Comparison of ENCODE assay signal across 8 cellular contexts in the genomic region with DNA sequence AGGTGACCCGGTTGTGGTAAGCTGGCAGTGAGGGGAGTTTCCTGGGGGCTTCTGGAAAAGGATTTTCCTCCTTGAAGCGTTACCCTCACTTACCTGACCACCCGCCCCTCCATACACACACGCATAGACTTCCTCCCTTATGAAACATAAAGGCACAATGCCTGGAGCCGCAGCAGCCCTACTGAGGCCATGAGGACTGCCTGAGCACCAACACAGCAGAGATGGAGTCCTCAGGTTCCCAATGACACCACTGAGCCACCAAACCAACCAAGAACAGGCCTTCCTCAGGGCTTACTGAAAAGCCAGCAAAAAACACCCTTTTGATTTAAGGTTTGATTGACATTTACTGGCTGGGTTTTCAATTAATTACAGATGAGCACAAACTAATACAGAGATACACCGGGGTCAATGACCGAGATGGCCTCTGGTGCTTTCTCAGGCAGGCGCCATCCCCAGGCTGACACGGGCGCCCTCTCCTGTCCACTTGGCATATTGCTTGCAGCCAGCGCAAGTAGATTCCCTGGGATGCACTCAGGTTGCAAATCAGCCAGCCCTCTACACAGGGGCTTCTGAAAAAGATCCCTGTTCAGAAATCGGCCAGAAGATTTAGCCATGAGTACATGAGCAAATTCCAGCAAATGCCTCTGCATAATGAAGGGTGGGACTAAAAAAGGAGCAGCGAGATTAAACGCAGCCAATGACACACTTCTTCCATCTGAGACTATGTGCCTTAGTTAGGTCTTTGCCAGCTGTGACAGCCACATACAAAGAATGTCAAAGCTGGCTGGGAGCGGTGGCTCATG. TPM values are rescaled to one million over a fixed set of nuclear protein-coding genes. Genes with fewer than 3 reads are reported as not detected.
A peak's percentile ranks its signal among the peaks of the same experiment; 100 is the strongest.
DNase-seq lines count a peak whose midpoint lies in the region; ATAC-seq, FAIRE-seq and TF ChIP-seq lines count a peak whose summit lies in the region.

No MANE protein-coding gene starts in this region.

- CTCF ChIA-PET in K562 (lab: Yijun Ruan, JAX; ENCODE audit: low intra/inter-chr PET ratio): interaction anchor here (1.0 to 1.2 kb wide), 2 partner anchors 46 to 130 kb away, joined by 3 to 4 read pairs; no protein-coding TSS in a partner anchor

- H3K79me2 ChIP-seq in K562 (ENCODE audit: control insufficient read depth, insufficient read depth, low read length): peaks cover 39% of the 10 kb centered on the region

- DNase-seq in AG08395 (ENCODE audit: low spot score): peak; percentile 68
- peak; percentile 12 for DNase-seq in HCEC 1CT
- DNase-seq in T-helper 2 cell treated with Interferon-gamma antibody and Interleukin-4, amounts not matched to agents 5 μg/mL and 100 μg/mL, for 36 hours (ENCODE audit: low spot score): peak; percentile 47
- DNase-seq in K562 (ENCODE audit: extremely low read depth in 1 of 4, low spot score in 3 of 4): peak; percentile 66 to 80 (median 74)
- DNase-seq in kidney: no peak
- peak; percentile 57 for DNase-seq in stimulated activated CD4-positive, alpha-beta T cell treated with anti-CD3 and anti-CD28 coated beads, Interleukin-4, amount 100 ng/mL, for 24 hours

- TF ChIP-seq EP300 in K562 (IDR thresholded peaks at IDR 0.05; ENCODE audit: low read length): no peak

- peak; percentile 90 for FAIRE-seq in K562 (lab: Jason Lieb, UNC)
- FAIRE-seq in kidney (lab: Jason Lieb, UNC): no peak

- in situ Hi-C loops in K562 (cut with MboI): no loop called here

- peak; percentile 98 for ATAC-seq in K562
- no peak for ATAC-seq in HG03378 (IDR thresholded peaks at IDR 0.05; ENCODE audit: unreplicated experiment)
- ATAC-seq in GM21737 (IDR thresholded peaks at IDR 0.05; ENCODE audit: unreplicated experiment): no peak

- no peaks in the 10 kb centered on the region for H3K27me3 ChIP-seq in K562 (ENCODE audit: control insufficient read depth in 2 of 2, insufficient read depth in 2 of 2, low read length in 2 of 2)

- no TSS peak for BruUV-seq in K562 (replicated peaks; lab: Mats Ljungman, UMichigan)

- no peak overlapping the region for H3K27ac ChIP-seq in K562 (ENCODE audit: extremely low read depth, low read depth, low read length)
- no peak overlapping the region for H3K27ac ChIP-seq in kidney (ENCODE audit: low read depth in 2 of 2, low read length in 2 of 2)

- no peaks in the 10 kb centered on the region; a peak in 1 of 5 replicates for H3K4me1 ChIP-seq in K562 (replicated peaks in 1 of 2; ENCODE audit: control insufficient read depth in 2 of 2, insufficient read depth in 2 of 2, low read length in 2 of 2)
- H3K4me1 ChIP-seq in kidney (ENCODE audit: control insufficient read depth in 1 of 2, insufficient read depth in 1 of 2, low read depth in 1 of 2, low read length in 2 of 2): peaks cover 6 to 10% of the 10 kb centered on the region in 2 donors

- 37% methylated on average over 15 of the region's 15 CpGs for WGBS in K562 (ENCODE audit: insufficient coverage, low coverage, missing lambda C conversion rate)

- H3K4me3 ChIP-seq in K562: no peak overlapping the region
- no peak overlapping the region for H3K4me3 ChIP-seq in kidney (ENCODE audit: low read length in 2 of 2)

- H3K9me3 Mint-ChIP-seq in T-helper 2 cell treated with Interferon-gamma antibody and Interleukin-4, amounts not matched to agents 5 μg/mL and 100 μg/mL, for 36 hours: no peaks in the 10 kb centered on the region

- H3K36me3 Mint-ChIP-seq in T-helper 2 cell treated with Interferon-gamma antibody and Interleukin-4, amounts not matched to agents 5 μg/mL and 100 μg/mL, for 36 hours (ENCODE audit: low read depth): no peaks in the 10 kb centered on the region

- H2AFZ ChIP-seq in K562 (ENCODE audit: low read depth, low read length): no peak overlapping the region

- no peaks in the 10 kb centered on the region for H3K9me3 ChIP-seq in K562 (replicated peaks; ENCODE audit: control insufficient read depth, insufficient read depth, low read depth, low read length)
- no peaks in the 10 kb centered on the region for H3K9me3 ChIP-seq in kidney (ENCODE audit: control insufficient read depth in 1 of 2, low read length in 2 of 2)

- no peak overlapping the region for H3K4me2 ChIP-seq in K562 (ENCODE audit: insufficient read depth, low read length)

- H3K9ac ChIP-seq in K562 (ENCODE audit: insufficient read depth in 1 of 2, low read depth in 2 of 2, low read length in 2 of 2) (no peak overlapping the region), kidney (ENCODE audit: low read length in 2 of 2) (no peak overlapping the region)

- peaks cover 12% of the 10 kb centered on the region; the same call in 1 of the 3 replicates for H3K36me3 ChIP-seq in K562 (ENCODE audit: control insufficient read depth, insufficient read depth, low read length)
- H3K36me3 ChIP-seq in kidney (ENCODE audit: control insufficient read depth in 1 of 2, insufficient read depth in 2 of 2, low read length in 2 of 2): no peaks in the 10 kb centered on the region

- POLR2A ChIA-PET in K562 (lab: Yijun Ruan, JAX): no interaction called here

- TF ChIP-seq RAD21 in K562 (CRISPR knock-in tag; conservative IDR thresholded peaks at IDR 0.05 in 1 of 2, IDR thresholded peaks at IDR 0.05 in 1 of 2): peak; percentile 32 to 66; a peak in 3 of 4 replicates

- TF ChIP-seq CTCF in K562 (IDR thresholded peaks at IDR 0.05 in 2 of 3, conservative IDR thresholded peaks at IDR 0.05 in 1 of 3; ENCODE audit: insufficient read depth in 2 of 3, low read depth in 1 of 3, low read length in 3 of 3): peak; percentile 90 to 94 (median 93)
- peak; percentile 67 for TF ChIP-seq CTCF in kidney (IDR thresholded peaks at IDR 0.05; ENCODE audit: borderline replicate concordance, extremely low read depth, insufficient read depth)

- peaks cover 6% of the 10 kb centered on the region for H3K4me1 Mint-ChIP-seq in T-helper 2 cell treated with Interferon-gamma antibody and Interleukin-4, amounts not matched to agents 5 μg/mL and 100 μg/mL, for 36 hours (ENCODE audit: low read depth)

- H4K20me1 ChIP-seq in K562 (replicated peaks; ENCODE audit: control insufficient read depth, insufficient read depth, low read length): no peaks in the 10 kb centered on the region

- intact Hi-C loops in K562 (cut with micrococcal nuclease): no loop called here
- intact Hi-C loops in kidney (cut with DNase I): no loop called here

- TF ChIP-seq POLR2A in K562 (conservative IDR thresholded peaks at IDR 0.05): no peak

- H3K27me3 Mint-ChIP-seq in T-helper 2 cell treated with Interferon-gamma antibody and Interleukin-4, amounts not matched to agents 5 μg/mL and 100 μg/mL, for 36 hours (ENCODE audit: low read depth): no peaks in the 10 kb centered on the region

- no peak overlapping the region for H3K27ac Mint-ChIP-seq in T-helper 2 cell treated with Interferon-gamma antibody and Interleukin-4, amounts not matched to agents 5 μg/mL and 100 μg/mL, for 36 hours

- no peaks in the 10 kb centered on the region for H3K9me1 ChIP-seq in K562 (ENCODE audit: control insufficient read depth, insufficient read depth, low read length)

- H3K4me3 Mint-ChIP-seq in T-helper 2 cell treated with Interferon-gamma antibody and Interleukin-4, amounts not matched to agents 5 μg/mL and 100 μg/mL, for 36 hours: no peak overlapping the region

RNA-seq across cellular contexts. Expression of a gene that starts 14.8 kb away (rescaled TPM):
- total RNA-seq in K562 (2011; cell fraction: chromatin; rRNA removed; ENCODE audit: low replicate concordance): 15.8 and 30.8 TPM in 2 replicates
- total RNA-seq in K562 (2011; cell fraction: nucleolus; rRNA removed): 9.5 TPM in 2 replicates
- 10.4 and 11.7 TPM in 2 replicates for total RNA-seq in K562 (2011; cell fraction: nucleoplasm; rRNA removed)
- 5.5 and 7.7 TPM in 2 replicates for total RNA-seq in K562 (2014; rRNA removed)
- total RNA-seq in K562 (2014; rRNA removed; fragmentation: Illumina TruSeq; extraction: Trizol): 8.4 and 9.0 TPM in 2 replicates
- 12.2 and 12.9 TPM in 2 replicates for total RNA-seq in K562 (2015; rRNA removed; fragmentation: Illumina TruSeq; extraction: Trizol)
- 16.8 and 18.8 TPM in 2 replicates for total RNA-seq in K562 (2021)
- 14.2 and 16.4 TPM in 2 replicates for polyA plus RNA-seq in K562 (2011; rRNA removed)
- polyA plus RNA-seq in K562 (2011; cell fraction: cytosol; rRNA removed): 23.7 and 30.7 TPM in 2 replicates
- 6.1 and 6.4 TPM in 2 replicates for polyA plus RNA-seq in K562 (2011; cell fraction: nucleus; rRNA removed)
- 10.3 and 11.1 TPM in 2 replicates for polyA plus RNA-seq in K562 (2012)
- polyA plus RNA-seq in K562 (2014; fragmentation: Illumina TruSeq; extraction: Trizol): 10.6 and 12.6 TPM in 2 replicates
- polyA plus RNA-seq in K562 (2014; fragmentation: Nextera tagmentation; extraction: Ambion mirVana): 1 to 10 TPM; 1.4 to 2.1 TPM
- 7.0 and 9.3 TPM in 2 replicates for polyA plus RNA-seq in K562 (2014; rRNA removed)
- polyA minus RNA-seq in K562 (2011; rRNA and poly(A)+ RNA removed): 11.1 and 13.0 TPM in 2 replicates
- 7.8 and 9.7 TPM in 2 replicates for polyA minus RNA-seq in K562 (2011; cell fraction: cytosol; rRNA and poly(A)+ RNA removed)
- polyA minus RNA-seq in K562 (2011; cell fraction: nucleus; rRNA and poly(A)+ RNA removed): 2.0 and 2.2 TPM in 2 replicates
- total RNA-seq in kidney: 19.1 TPM
- 8.1 TPM for polyA plus RNA-seq in kidney (ENCODE audit: insufficient read depth, low read depth, low replicate concordance)

RNA-seq across cellular contexts. Expression of a gene that starts 32.2 kb away (rescaled TPM):
- 0.12 TPM in 2 replicates for total RNA-seq in K562 (2011; cell fraction: chromatin; rRNA removed; ENCODE audit: low replicate concordance)
- not detected in 2 replicates for total RNA-seq in K562 (2011; cell fraction: nucleolus; rRNA removed)
- not detected in 2 replicates for total RNA-seq in K562 (2011; cell fraction: nucleoplasm; rRNA removed)
- total RNA-seq in K562 (2014; rRNA removed): not detected in 2 replicates
- total RNA-seq in K562 (2014; rRNA removed; fragmentation: Illumina TruSeq; extraction: Trizol): not detected in 2 replicates
- total RNA-seq in K562 (2015; rRNA removed; fragmentation: Illumina TruSeq; extraction: Trizol): not detected in 2 replicates
- 0.07 and 0.09 TPM in 2 replicates for total RNA-seq in K562 (2021)
- 0.03 TPM in 1 of 2 replicates, not detected in the other for polyA plus RNA-seq in K562 (2011; rRNA removed)
- 0.03 TPM in 1 of 2 replicates, not detected in the other for polyA plus RNA-seq in K562 (2011; cell fraction: cytosol; rRNA removed)
- 0.06 TPM in 2 replicates for polyA plus RNA-seq in K562 (2011; cell fraction: nucleus; rRNA removed)
- 0.16 and 0.21 TPM in 2 replicates for polyA plus RNA-seq in K562 (2012)
- polyA plus RNA-seq in K562 (2014; fragmentation: Illumina TruSeq; extraction: Trizol): 0.04 and 0.12 TPM in 2 replicates
- polyA plus RNA-seq in K562 (2014; fragmentation: Nextera tagmentation; extraction: Ambion mirVana): not detected
- polyA plus RNA-seq in K562 (2014; rRNA removed): 0.03 TPM in 1 of 2 replicates, not detected in the other
- polyA minus RNA-seq in K562 (2011; rRNA and poly(A)+ RNA removed): not detected in 2 replicates
- not detected in 2 replicates for polyA minus RNA-seq in K562 (2011; cell fraction: cytosol; rRNA and poly(A)+ RNA removed)
- polyA minus RNA-seq in K562 (2011; cell fraction: nucleus; rRNA and poly(A)+ RNA removed): 0.13 TPM in 1 of 2 replicates, not detected in the other
- total RNA-seq in kidney: 9.7 TPM
- 6.8 TPM for polyA plus RNA-seq in kidney (ENCODE audit: insufficient read depth, low read depth, low replicate concordance)
